1 cellular context compared by ENCODE assay signal in the genomic region with DNA sequence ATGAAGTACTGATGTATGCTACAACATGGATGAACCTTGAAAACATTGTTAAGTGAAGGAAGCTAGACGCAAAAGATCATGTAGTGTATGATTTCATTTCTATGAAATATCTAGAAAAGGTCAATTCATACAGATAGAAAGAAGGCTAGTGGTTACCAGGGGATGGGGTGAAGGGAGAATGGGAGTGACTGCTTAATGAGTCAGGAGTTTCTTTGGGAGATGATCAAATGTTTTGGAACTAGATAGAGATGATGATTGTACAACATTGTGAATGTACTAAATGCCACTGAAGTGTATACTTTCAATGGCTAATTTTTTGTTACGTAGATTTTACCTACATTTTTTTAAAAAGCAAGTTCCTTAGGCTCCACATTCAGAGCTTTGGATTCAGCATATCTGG.
TF ChIP-seq lines count a peak whose summit lies in the region.

No MANE protein-coding gene starts in this region.

TF ChIP-seq in IMR-90, 13 proteins besides CTCF, POLR2A, EP300 and RAD21:
- TF ChIP-seq MXI1 (IDR thresholded peaks at IDR 0.05; ENCODE audit: borderline replicate concordance, low read depth, low read length) = no peak
- TF ChIP-seq MAZ (IDR thresholded peaks at IDR 0.05; ENCODE audit: borderline replicate concordance, low read depth, low read length) = no peak
- no peak for TF ChIP-seq RCOR1 (IDR thresholded peaks at IDR 0.05; ENCODE audit: insufficient replicate concordance, low read length)
- no peak for TF ChIP-seq RFX5 (IDR thresholded peaks at IDR 0.05; ENCODE audit: low read depth, low read length)
- no peak for TF ChIP-seq BHLHE40 (IDR thresholded peaks at IDR 0.05; ENCODE audit: low read depth, low read length)
- TF ChIP-seq NFE2L2 (IDR thresholded peaks at IDR 0.05; ENCODE audit: low read depth, low read length) = no peak
- no peak for TF ChIP-seq CHD1 (IDR thresholded peaks at IDR 0.05; ENCODE audit: low read depth, low read length)
- TF ChIP-seq, protein P1, sequence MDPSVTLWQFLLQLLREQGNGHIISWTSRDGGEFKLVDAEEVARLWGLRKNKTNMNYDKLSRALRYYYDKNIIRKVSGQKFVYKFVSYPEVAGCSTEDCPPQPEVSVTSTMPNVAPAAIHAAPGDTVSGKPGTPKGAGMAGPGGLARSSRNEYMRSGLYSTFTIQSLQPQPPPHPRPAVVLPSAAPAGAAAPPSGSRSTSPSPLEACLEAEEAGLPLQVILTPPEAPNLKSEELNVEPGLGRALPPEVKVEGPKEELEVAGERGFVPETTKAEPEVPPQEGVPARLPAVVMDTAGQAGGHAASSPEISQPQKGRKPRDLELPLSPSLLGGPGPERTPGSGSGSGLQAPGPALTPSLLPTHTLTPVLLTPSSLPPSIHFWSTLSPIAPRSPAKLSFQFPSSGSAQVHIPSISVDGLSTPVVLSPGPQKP (IDR thresholded peaks at IDR 0.05; ENCODE audit: borderline replicate concordance, low read depth, low read length) = no peak
- TF ChIP-seq FOS (IDR thresholded peaks at IDR 0.05; ENCODE audit: low read depth, low read length) = no peak
- TF ChIP-seq, protein P2, sequence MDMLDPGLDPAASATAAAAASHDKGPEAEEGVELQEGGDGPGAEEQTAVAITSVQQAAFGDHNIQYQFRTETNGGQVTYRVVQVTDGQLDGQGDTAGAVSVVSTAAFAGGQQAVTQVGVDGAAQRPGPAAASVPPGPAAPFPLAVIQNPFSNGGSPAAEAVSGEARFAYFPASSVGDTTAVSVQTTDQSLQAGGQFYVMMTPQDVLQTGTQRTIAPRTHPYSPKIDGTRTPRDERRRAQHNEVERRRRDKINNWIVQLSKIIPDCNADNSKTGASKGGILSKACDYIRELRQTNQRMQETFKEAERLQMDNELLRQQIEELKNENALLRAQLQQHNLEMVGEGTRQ (IDR thresholded peaks at IDR 0.05; ENCODE audit: low read depth, low read length) = no peak
- no peak for TF ChIP-seq MAFK (IDR thresholded peaks at IDR 0.05; ENCODE audit: low read depth, low read length)
- no peak for TF ChIP-seq SMC3 (IDR thresholded peaks at IDR 0.05; ENCODE audit: low read depth, low read length)
- no peak for TF ChIP-seq CEBPB (IDR thresholded peaks at IDR 0.05; ENCODE audit: low read depth, low read length)
